ENCODE assay signal across 10 cellular contexts in the genomic region with DNA sequence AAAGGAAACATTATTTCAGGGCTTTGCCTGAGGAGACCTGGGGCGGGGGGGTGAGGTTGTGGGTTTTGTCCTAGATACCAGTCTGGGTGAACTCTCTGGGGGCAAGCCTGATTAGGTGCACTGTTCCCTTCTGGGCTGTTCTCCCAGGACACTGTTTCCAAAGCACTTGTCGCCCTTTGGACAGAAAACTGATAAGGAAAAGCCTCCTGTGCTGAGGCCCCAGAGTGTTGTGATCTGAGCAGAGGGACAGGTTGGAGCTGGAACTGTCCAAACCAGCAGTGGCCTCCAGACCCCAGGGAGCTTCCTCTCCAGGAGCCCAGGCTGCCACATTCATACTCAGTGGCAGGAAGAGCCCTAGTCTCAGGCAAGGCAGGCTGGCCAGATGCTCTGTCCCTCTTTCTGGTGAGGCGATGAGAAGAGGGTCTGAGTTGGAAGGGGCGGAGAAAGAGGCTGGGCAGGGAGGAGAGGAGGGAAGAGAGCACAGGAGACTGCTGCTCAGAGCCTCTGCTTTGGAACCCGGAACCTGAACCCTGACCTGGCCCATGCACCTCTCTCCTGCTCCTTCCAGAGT. TPM values are rescaled to one million over a fixed set of nuclear protein-coding genes. Genes with fewer than 3 reads are reported as not detected.
DNase-seq lines count a peak whose midpoint lies in the region; ATAC-seq and TF ChIP-seq lines count a peak whose summit lies in the region.
"Had no signal": no experiment of that assay in that cellular context is flagged by ENCODE, and none has a peak within 500 bp of the region (broad histone marks: within the 10 kb centered on the region; RNA-seq: fewer than 3 reads in every experiment).

No MANE protein-coding gene starts in this region.

- CTCF ChIA-PET in Panc1 (lab: Charles Lee) = interaction anchor here (0.5 to 0.6 kb wide), 3 partner anchors 61 to 546 kb away, joined by 5 to 8 read pairs (median 7); no protein-coding TSS in a partner anchor

- H3K27ac Mint-ChIP-seq in osteocyte (ENCODE audit: unreplicated experiment) = peak overlapping the region; percentile 14

- H3K36me3 Mint-ChIP-seq in osteocyte (ENCODE audit: unreplicated experiment) = no peaks in the 10 kb centered on the region

- H3K27me3 Mint-ChIP-seq in osteocyte (ENCODE audit: unreplicated experiment) = peaks cover 6% of the 10 kb centered on the region

- WGBS in heart right ventricle, 2 donors = 34 to 45% methylated on average over 5 of the region's 5 CpGs

- in situ Hi-C loops in Panc1 (cut with HindIII; ENCODE audit: low pct_unique_long_range_greater_than_20kb, low sequenced_read_pairs) = no loop called here

- H3K4me3 Mint-ChIP-seq in osteocyte (ENCODE audit: unreplicated experiment) = no peak overlapping the region

- no peaks in the 10 kb centered on the region for H3K9me3 ChIP-seq in Panc1 (ENCODE audit: control insufficient read depth, insufficient read depth, low read depth, low read length)
- H3K9me3 ChIP-seq in heart right ventricle = no peaks in the 10 kb centered on the region
- H3K9me3 ChIP-seq in left lung = no peaks in the 10 kb centered on the region

- H3K27ac ChIP-seq in Panc1 (ENCODE audit: low read length) = no peak overlapping the region
- H3K27ac ChIP-seq in heart right ventricle = peak overlapping the region; percentile 47 to 86 (median 81)
- no peak overlapping the region for H3K27ac ChIP-seq in left lung

- H3K4me1 Mint-ChIP-seq in osteocyte (ENCODE audit: unreplicated experiment) = peaks cover 23% of the 10 kb centered on the region

- ATAC-seq in Panc1 (peak; percentile 39; the same call in 1 of the 2 replicates), heart right ventricle (peak; percentile 5 to 81 (median 47)), GM18867 (IDR thresholded peaks at IDR 0.05; ENCODE audit: unreplicated experiment) (no peak), HG02970 (IDR thresholded peaks at IDR 0.05; ENCODE audit: low FRiP score, unreplicated experiment) (no peak), left lung (no peak)

- H3K36me3 ChIP-seq in Panc1 (ENCODE audit: control insufficient read depth, insufficient read depth, low read length) = no peaks in the 10 kb centered on the region
- H3K36me3 ChIP-seq in heart right ventricle = no peaks in the 10 kb centered on the region
- H3K36me3 ChIP-seq in left lung = no peaks in the 10 kb centered on the region

- H3K4me3 ChIP-seq in Panc1 (ENCODE audit: low read depth in 2 of 2, low read length in 2 of 2) = no peak overlapping the region
- peak overlapping the region in 9 of 10 donors; percentile 59 to 87 (median 72) for H3K4me3 ChIP-seq in heart right ventricle
- H3K4me3 ChIP-seq in left lung = no peak overlapping the region

- DNase-seq in ELF-1 (ENCODE audit: low read depth, low spot score) (peak; percentile 59), Panc1 (ENCODE audit: low read depth, low spot score) (no peak), heart right ventricle (peak; percentile 51 to 54), osteocyte (ENCODE audit: extremely low spot score, unreplicated experiment) (no peak), dermis blood vessel endothelial cell (no peak), left lung (no peak)

- POLR2A ChIA-PET in Panc1 (lab: Charles Lee) = interaction anchor here (0.6 kb wide), 1 partner anchor 295 kb away, joined by 3 read pairs; no protein-coding TSS in a partner anchor

- H3K4me1 ChIP-seq in Panc1 (ENCODE audit: control insufficient read depth, insufficient read depth, low read length) (no peaks in the 10 kb centered on the region), heart right ventricle (peaks cover 6 to 70% (median 54%) of the 10 kb centered on the region in 9 donors), left lung (peaks cover 3 to 23% of the 10 kb centered on the region in 2 donors)

- H3K27me3 ChIP-seq in Panc1 (ENCODE audit: control insufficient read depth, insufficient read depth, low read length) (peaks cover 6% of the 10 kb centered on the region; the same call in 1 of the 2 replicates), heart right ventricle (peaks cover 0 to 74% (median 19%) of the 10 kb centered on the region in 7 donors), left lung (peaks cover 33 to 89% of the 10 kb centered on the region in 2 donors)

- H3K9me3 Mint-ChIP-seq in osteocyte (ENCODE audit: unreplicated experiment) = no peaks in the 10 kb centered on the region

- no TSS peak for BruUV-seq in Panc1 (replicated peaks; lab: Mats Ljungman, UMichigan)

- intact Hi-C loops in Panc1 (cut with micrococcal nuclease; ENCODE audit: unreplicated experiment) = loop anchor here (10.0 kb wide), 1 partner anchor 83 kb away; no protein-coding TSS in a partner anchor
- intact Hi-C loops in heart right ventricle (cut with DNase I) = loop anchor here in 3 of 10 donors (2.0 to 10.0 kb wide), 3 partner anchors 27 to 55 kb away; no protein-coding TSS in a partner anchor
- intact Hi-C loops in left lung (cut with DNase I) = no loop called here

- TF ChIP-seq CTCF in Panc1 (IDR thresholded peaks at IDR 0.05) = no peak
- no peak for TF ChIP-seq CTCF in heart right ventricle (IDR thresholded peaks at IDR 0.05)
- TF ChIP-seq CTCF in osteocyte (IDR thresholded peaks at IDR 0.05) = no peak
- no peak for TF ChIP-seq CTCF in left lung (IDR thresholded peaks at IDR 0.05)

RNA-seq across cellular contexts. Expression of gene GALNT16, which starts 1.9 kb away (rescaled TPM):
- total RNA-seq in Panc1 (2021; ENCODE audit: unreplicated experiment) (0.72 TPM), heart right ventricle (100 to 1,000 TPM in 2 of 10 donors, 10 to 100 TPM in 8; 51.2 to 106 (median 71.7) TPM), osteocyte (2.6 and 3.1 TPM in 2 replicates), dermis blood vessel endothelial cell (0.17 and 0.19 TPM in 2 replicates), left lung (1 to 10 TPM; 2.4 to 3.0 TPM)
- polyA plus RNA-seq in Panc1 (2012; ENCODE audit: insufficient read length) = 0.39 TPM
- polyA plus RNA-seq in heart right ventricle = 10 to 100 TPM in 1 of 2 donors, 1 to 10 TPM in 1; 9.6 to 56.5 TPM
- total RNA-seq: MCF 10A had no signal
- polyA plus RNA-seq: keratinocyte had no signal

Comparison
In these comparisons a context has a peak if more than half of its experiments do, and no peak if none do; other contexts are left out.
1. DNase-seq: peak in ELF-1 (single experiment) and heart right ventricle (2 of 2); none in Panc1 (single experiment), osteocyte (single experiment), dermis blood vessel endothelial cell (single experiment) and left lung (0 of 2).
2. ATAC-seq: peak in Panc1 (single experiment) and heart right ventricle (8 of 8); none in GM18867 (single experiment), HG02970 (single experiment) and left lung (single experiment).
3. H3K27ac ChIP-seq: peak in heart right ventricle (10 of 10); none in Panc1 (single experiment) and left lung (0 of 2).
4. H3K4me3 ChIP-seq: peak in heart right ventricle (9 of 10); none in Panc1 (0 of 2) and left lung (0 of 2).
5. RNA of gene GALNT16, which starts 1.9 kb away (total RNA-seq): 51.2 to 106 TPM in heart right ventricle; 2.6 to 3.1 TPM in osteocyte, 2.4 to 3.0 TPM in left lung, 0.72 TPM in Panc1 (single experiment) and 0.17 to 0.19 TPM in dermis blood vessel endothelial cell; every median in the first group is over 10 times any median in the second.